In the genomic region with DNA sequence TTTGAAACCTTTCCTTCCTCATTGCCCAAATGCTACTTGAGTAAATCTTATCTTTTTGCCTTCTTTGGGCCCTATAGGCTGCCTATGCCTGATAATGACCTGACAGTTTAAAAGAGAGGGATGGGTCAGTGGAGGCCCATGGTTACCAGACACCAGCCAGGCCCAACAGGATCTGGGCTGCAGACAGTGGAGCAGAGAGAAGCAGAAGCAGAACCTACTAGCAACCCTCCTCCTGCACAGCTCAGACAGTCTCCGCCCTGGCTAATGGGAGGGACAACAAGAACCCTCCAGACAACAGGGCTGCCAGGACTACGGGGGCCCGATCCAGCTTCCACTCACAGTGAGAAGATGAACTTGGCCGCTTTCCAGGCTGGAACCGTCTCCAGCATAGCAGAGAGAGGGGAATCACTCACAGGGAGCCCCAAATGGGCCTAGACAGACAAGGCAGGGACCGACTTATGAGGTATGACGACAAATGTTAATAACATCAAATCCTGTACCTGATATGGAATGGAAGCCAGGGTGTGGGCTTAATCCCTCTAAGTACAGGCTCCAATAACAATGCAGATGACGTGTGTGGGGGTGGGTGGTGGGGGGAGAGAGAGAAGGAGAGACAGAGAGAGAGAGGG, we compare ENCODE assay signal across 10 cellular contexts. TPM values are rescaled to one million over a fixed set of nuclear protein-coding genes. Genes with fewer than 3 reads are reported as not detected.
DNase-seq lines count a peak whose midpoint lies in the region; ATAC-seq, FAIRE-seq and TF ChIP-seq lines count a peak whose summit lies in the region.
"Had no signal": no experiment of that assay in that cellular context is flagged by ENCODE, and none has a peak within 500 bp of the region (broad histone marks: within the 10 kb centered on the region; RNA-seq: fewer than 3 reads in every experiment).

No MANE protein-coding gene starts in this region.

- H3K27me3 ChIP-seq in HL-60 (ENCODE audit: insufficient read depth, poor library complexity, severe bottlenecking): no peaks in the 10 kb centered on the region
- H3K27me3 ChIP-seq in HepG2 (ENCODE audit: control insufficient read depth in 1 of 2, insufficient read depth in 2 of 2, low read length in 2 of 2): no peaks in the 10 kb centered on the region
- no peaks in the 10 kb centered on the region for H3K27me3 ChIP-seq in spleen (replicated peaks in 1 of 7)

- no peak overlapping the region for H3K9ac ChIP-seq in HepG2 (ENCODE audit: insufficient read depth, low read depth, low read length)

- CTCF ChIA-PET in HepG2 (lab: Yijun Ruan, JAX; ENCODE audit: low intra/inter-chr PET ratio, low total read pairs): no interaction called here

- H3K27ac ChIP-seq in HL-60 (replicated peaks) (peak overlapping the region; percentile 40), HepG2 (ENCODE audit: extremely low read length, insufficient read depth, low read length) (no peak overlapping the region), spleen (peak overlapping the region in 2 of 8 donors; percentile 5 to 19)
- H3K27ac ChIP-seq: VCaP had no signal

- peaks cover 36 to 77% of the 10 kb centered on the region in 2 experiments for H3K36me3 ChIP-seq in HepG2 (replicated peaks in 1 of 2; ENCODE audit: control insufficient read depth in 1 of 2, insufficient read depth in 2 of 2, low read length in 2 of 2)
- peaks cover 3 to 99% (median 65%) of the 10 kb centered on the region in 6 donors for H3K36me3 ChIP-seq in spleen

- H3K79me2 ChIP-seq in HepG2 (ENCODE audit: insufficient read depth, low read length): no peaks in the 10 kb centered on the region

- H3K4me1 ChIP-seq in HepG2 (ENCODE audit: insufficient read depth, low read length) (no peaks in the 10 kb centered on the region), spleen (peaks cover 0 to 18% (median 0%) of the 10 kb centered on the region in 6 donors)

- TF ChIP-seq EP300 in HepG2 (IDR thresholded peaks at IDR 0.05; ENCODE audit: low read depth in 2 of 2, low read length in 2 of 2): no peak
- no peak for TF ChIP-seq EP300 in HepG2 (CRISPR knock-in tag; IDR thresholded peaks at IDR 0.05; ENCODE audit: borderline replicate concordance)

- no peak overlapping the region for H3K4me3 ChIP-seq in HL-60 (replicated peaks; ENCODE audit: insufficient read depth, low read length)
- no peak overlapping the region for H3K4me3 ChIP-seq in HepG2 (replicated peaks in 1 of 3; ENCODE audit: insufficient read depth in 1 of 3, low read depth in 2 of 3, low read length in 3 of 3)
- H3K4me3 ChIP-seq in spleen: no peak overlapping the region

- H4K20me1 ChIP-seq in HepG2 (ENCODE audit: insufficient read depth, low read length): no peaks in the 10 kb centered on the region

- no peak overlapping the region for H3K4me2 ChIP-seq in HepG2 (ENCODE audit: low read depth, low read length)

- intact Hi-C loops in HepG2 (cut with micrococcal nuclease; ENCODE audit: unreplicated experiment) (no loop called here), spleen (cut with DNase I; ENCODE audit: low total_unique reads) (no loop called here)

- no peak for TF ChIP-seq POLR2A in HepG2 (IDR thresholded peaks at IDR 0.05; ENCODE audit: insufficient read depth in 1 of 2, low read depth in 2 of 2, low read length in 2 of 2)
- TF ChIP-seq POLR2A in spleen (IDR thresholded peaks at IDR 0.05): no peak

- H3K9me3 ChIP-seq in HepG2 (ENCODE audit: low read length) (no peaks in the 10 kb centered on the region), spleen (peaks cover 0 to 13% (median 9%) of the 10 kb centered on the region in 8 donors)

- H2AFZ ChIP-seq in HepG2 (ENCODE audit: low read length): no peak overlapping the region

- in situ Hi-C loops in HepG2 (cut with HindIII; ENCODE audit: extremely low pct_ligation_motif_present, low pct_unique_long_range_greater_than_20kb): no loop called here

- WGBS in HepG2 (ENCODE audit: low lambda C conversion rate): 97% methylated on average over 6 of the region's 8 CpGs
- 79 to 91% (median 88%) methylated on average over 8 of the region's 8 CpGs for WGBS in spleen, 5 donors

- POLR2A ChIA-PET in HepG2 (lab: Yijun Ruan, JAX): no interaction called here

- TSS peak; percentile 15 for BruUV-seq in HepG2 (replicated peaks; lab: Mats Ljungman, UMichigan)

- no peak; the same call in 2 of the 3 replicates for ATAC-seq in HepG2

- TF ChIP-seq CTCF in HL-60 (IDR thresholded peaks at IDR 0.05; ENCODE audit: insufficient read depth, low read length) (no peak), HepG2 (CRISPR knock-in tag; IDR thresholded peaks at IDR 0.05) (no peak), spleen (IDR thresholded peaks at IDR 0.05 in 8 of 11, conservative IDR thresholded peaks at IDR 0.05 in 3 of 11) (no peak)

- no peak for FAIRE-seq in HepG2 (lab: Jason Lieb, UNC)

- DNase-seq in HL-60 (ENCODE audit: low read depth in 1 of 2, low spot score in 1 of 2) (no peak), cerebellar cortex (ENCODE audit: low spot score) (peak; percentile 11), HepG2 (ENCODE audit: low spot score) (no peak), spleen (peak; percentile 81), AML-193 (lab: John Stamatoyannopoulos, UW) (no peak)
- no peak for DNase-seq in NK-92 treated with Interleukin-12 subunit alpha and Interleukin-12 subunit beta, amount 100 ng/mL, for 24 hours (lab: John Stamatoyannopoulos, UW)
- DNase-seq in stimulated activated CD4-positive, alpha-beta T cell treated with anti-CD3 and anti-CD28 coated beads, Interleukin-4, amount 100 ng/mL, for 1 hour: no peak
- DNase-seq in activated CD4-positive, alpha-beta T cell treated with anti-CD3 and anti-CD28 coated beads for 4 hours: no peak
- DNase-seq: DND-41 had no signal

- no peak for TF ChIP-seq RAD21 in HepG2 (CRISPR knock-in tag; IDR thresholded peaks at IDR 0.05)

TF ChIP-seq in HepG2, 621 proteins besides CTCF, POLR2A, EP300 and RAD21:
- TF ChIP-seq HHEX (CRISPR knock-in tag; IDR thresholded peaks at IDR 0.05) (no peak), GABPA (IDR thresholded peaks at IDR 0.05; ENCODE audit: low read depth, low read length) (no peak), GABPA (CRISPR knock-in tag; IDR thresholded peaks at IDR 0.05; ENCODE audit: low read depth) (no peak), NFE2L1 (CRISPR knock-in tag; IDR thresholded peaks at IDR 0.05; ENCODE audit: borderline replicate concordance) (no peak), PHF21A (CRISPR knock-in tag; IDR thresholded peaks at IDR 0.05) (no peak), ZNF263 (CRISPR knock-in tag; IDR thresholded peaks at IDR 0.05) (no peak)

RNA-seq across cellular contexts. Expression of gene DGKI, which starts 31.7 kb away (rescaled TPM):
- total RNA-seq in HepG2 (2016; rRNA removed; fragmentation: Illumina TruSeq; extraction: Trizol): 0.09 TPM in 1 of 2 replicates, not detected in the other
- total RNA-seq in HepG2 (2016; cell fraction: cytosol; rRNA removed; fragmentation: Illumina TruSeq; extraction: Trizol; ENCODE audit: low read depth): not detected in 2 replicates
- 0.24 TPM in 1 of 2 replicates, not detected in the other for total RNA-seq in HepG2 (2016; cell fraction: insoluble cytoplasmic fraction; rRNA removed; fragmentation: Illumina TruSeq; extraction: Trizol)
- 0.03 TPM in 1 of 2 replicates, not detected in the other for total RNA-seq in HepG2 (2016; cell fraction: membrane; rRNA removed; fragmentation: Illumina TruSeq; extraction: Trizol)
- total RNA-seq in HepG2 (2016; cell fraction: nucleus; rRNA removed; fragmentation: Illumina TruSeq; extraction: Trizol): 0.06 and 0.25 TPM in 2 replicates
- 0.17 TPM in 1 of 2 replicates, not detected in the other for polyA plus RNA-seq in HepG2 (2011; rRNA removed)
- not detected in 2 replicates for polyA plus RNA-seq in HepG2 (2011; cell fraction: cytosol; rRNA removed)
- 0.19 and 0.29 TPM in 2 replicates for polyA plus RNA-seq in HepG2 (2011; cell fraction: nucleus; rRNA removed)
- polyA plus RNA-seq in HepG2 (2012): 0.11 TPM in 1 of 2 replicates, not detected in the other
- not detected in 2 replicates for polyA plus RNA-seq in HepG2 (2016; cell fraction: cytosol; fragmentation: Illumina TruSeq; extraction: Trizol; ENCODE audit: low read depth)
- not detected in 2 replicates for polyA plus RNA-seq in HepG2 (2016; cell fraction: insoluble cytoplasmic fraction; fragmentation: Illumina TruSeq; extraction: Trizol; ENCODE audit: low read depth)
- polyA plus RNA-seq in HepG2 (2016; cell fraction: membrane; fragmentation: Illumina TruSeq; extraction: Trizol; ENCODE audit: low read depth): not detected in 2 replicates
- not detected in 2 replicates for polyA plus RNA-seq in HepG2 (2016; cell fraction: nucleus; fragmentation: Illumina TruSeq; extraction: Trizol; ENCODE audit: insufficient read depth, low read depth)
- not detected in 2 replicates for polyA minus RNA-seq in HepG2 (2011; rRNA and poly(A)+ RNA removed; ENCODE audit: low replicate concordance)
- not detected in 2 replicates for polyA minus RNA-seq in HepG2 (2011; cell fraction: cytosol; rRNA and poly(A)+ RNA removed)
- polyA minus RNA-seq in HepG2 (2011; cell fraction: nucleus; rRNA and poly(A)+ RNA removed): 1.4 and 1.7 TPM in 2 replicates
- 1 to 10 TPM in 1 of 7 donors, under 1 TPM in 6; 0.05 to 1.0 (median 0.61) TPM for total RNA-seq in spleen
- polyA plus RNA-seq in spleen: under 1 TPM; 0.03 to 0.22 (median 0.05) TPM

Comparison
In these comparisons a context has a peak if more than half of its experiments do, and no peak if none do; other contexts are left out.
1. DNase-seq: peak in cerebellar cortex (single experiment) and spleen (single experiment); none in HL-60 (0 of 2), HepG2 (single experiment), NK-92 treated with Interleukin-12 subunit alpha and Interleukin-12 subunit beta, amount 100 ng/mL, for 24 hours (single experiment), AML-193 (0 of 2), stimulated activated CD4-positive, alpha-beta T cell treated with anti-CD3 and anti-CD28 coated beads, Interleukin-4, amount 100 ng/mL, for 1 hour (single experiment) and activated CD4-positive, alpha-beta T cell treated with anti-CD3 and anti-CD28 coated beads for 4 hours (0 of 2).